In genomic region chr3:74607803-74608202, GRCh38 we compare ENCODE assay signal across 15 cellular contexts. TPM values are rescaled to one million over a fixed set of nuclear protein-coding genes. Genes with fewer than 3 reads are reported as not detected.
DNase-seq lines count a peak whose midpoint lies in the region; ATAC-seq lines count a peak whose summit lies in the region.
"Had no signal": no experiment of that assay in that cellular context is flagged by ENCODE, and none has a peak within 500 bp of the region (broad histone marks: within the 10 kb centered on the region; RNA-seq: fewer than 3 reads in every experiment).

No MANE protein-coding gene starts in this region.

- peak; percentile 6 for DNase-seq in MV-4-11 (lab: John Stamatoyannopoulos, UW)
- DNase-seq in SKM-1 treated with dmso at 0.1 percent for 144 hours (lab: John Stamatoyannopoulos, UW; ENCODE audit: unreplicated experiment): peak; percentile 68
- DNase-seq in left colon: no peak
- DNase-seq in activated T-cell treated with anti-CD3 and anti-CD28 coated beads, Interleukin-2, amount 50 U/mL, for 48 hours: no peak
- DNase-seq: C1 segment of cervical spinal cord; Calu3; CD4-positive, alpha-beta memory T cell; COR-L47; DMS153; DND-41; GOT3; HFFc6 had no signal

- intact Hi-C loops in left colon (cut with DNase I, micrococcal nuclease): no loop called here

- peak; percentile 84 for ATAC-seq in left colon
- no peak for ATAC-seq in GM18511 (IDR thresholded peaks at IDR 0.05; ENCODE audit: unreplicated experiment)
- no peak for ATAC-seq in GM18858 (IDR thresholded peaks at IDR 0.05; ENCODE audit: unreplicated experiment)

RNA-seq across cellular contexts. Expression of gene CNTN3, which starts 6.7 kb away (rescaled TPM):
- 1 to 10 TPM; 7.6 to 8.4 TPM for total RNA-seq in left colon
- total RNA-seq: A172; Calu3; CD4-positive, alpha-beta memory T cell had no signal

Comparison
In these comparisons a context has a peak if more than half of its experiments do, and no peak if none do; other contexts are left out.
1. DNase-seq: peak in MV-4-11 (single experiment) and SKM-1 treated with dmso at 0.1 percent for 144 hours (single experiment); none in left colon (0 of 2) and activated T-cell treated with anti-CD3 and anti-CD28 coated beads, Interleukin-2, amount 50 U/mL, for 48 hours (0 of 2).